ENCODE assay signal across 8 cellular contexts in genomic region chr7:70595741-70596574, GRCh38.
A peak's percentile ranks its signal among the peaks of the same experiment; 100 is the strongest.
DNase-seq lines count a peak whose midpoint lies in the region; ATAC-seq lines count a peak whose summit lies in the region.

No MANE protein-coding gene starts in this region.

- H3K79me2 ChIP-seq in trophoblast cell (ENCODE audit: control insufficient read depth, insufficient read depth, low read length, poor library complexity), result no peaks in the 10 kb centered on the region

- no peaks in the 10 kb centered on the region for H3K79me1 ChIP-seq in trophoblast cell (ENCODE audit: low read length)

- H3K9ac ChIP-seq in SK-N-MC (ENCODE audit: insufficient read length), result no peak overlapping the region
- no peak overlapping the region for H3K9ac ChIP-seq in trophoblast cell (ENCODE audit: low read length)

- no peak overlapping the region for H2AFZ ChIP-seq in trophoblast cell (ENCODE audit: insufficient read depth, low read length, poor library complexity)

- H3K23ac ChIP-seq in trophoblast cell (ENCODE audit: low read length), result no peak overlapping the region

- no peaks in the 10 kb centered on the region for H3K9me3 ChIP-seq in SK-N-MC (ENCODE audit: low read depth, low read length)
- H3K9me3 ChIP-seq in trophoblast cell (ENCODE audit: insufficient read depth, low read depth, low read length), result peaks cover 6% of the 10 kb centered on the region

- peaks cover 4 to 11% of the 10 kb centered on the region in 2 experiments for H3K4me1 ChIP-seq in trophoblast cell (ENCODE audit: control insufficient read depth in 1 of 2, insufficient read depth in 2 of 2, low read length in 2 of 2)

- no peak overlapping the region for H3K14ac ChIP-seq in trophoblast cell (ENCODE audit: low read length)

- H3K18ac ChIP-seq in trophoblast cell (ENCODE audit: low read length), result no peak overlapping the region

- no peak overlapping the region for H3K27ac ChIP-seq in SK-N-MC
- H3K27ac ChIP-seq in trophoblast cell (ENCODE audit: low read depth, low read length), result no peak overlapping the region

- peak; percentile 16 to 19 for DNase-seq in stimulated activated CD4-positive, alpha-beta T cell treated with anti-CD3 and anti-CD28 coated beads, Interleukin-2, amount 100 ng/mL, for 24 hours
- DNase-seq in stimulated activated CD4-positive, alpha-beta T cell treated with anti-CD3 and anti-CD28 coated beads, Interleukin-1b, Interleukin-23, amount 100 ng/mL, for 48 hours, result no peak
- no peak for DNase-seq in SK-N-MC (ENCODE audit: low read depth, low spot score)
- peak; percentile 42 for DNase-seq in germinal center (ENCODE audit: low spot score)
- no peak for DNase-seq in trophoblast cell
- DNase-seq in H4 (ENCODE audit: low spot score), result no peak

- no peak overlapping the region for H2BK120ac ChIP-seq in trophoblast cell (ENCODE audit: insufficient read depth, low read length, poor library complexity)

- H4K8ac ChIP-seq in trophoblast cell (ENCODE audit: low read depth, low read length), result no peak overlapping the region

- H3K4me2 ChIP-seq in trophoblast cell (ENCODE audit: low read length), result peak overlapping the region; percentile 80

- H3K36me3 ChIP-seq in SK-N-MC (ENCODE audit: insufficient read depth, low read length) (no peaks in the 10 kb centered on the region), trophoblast cell (ENCODE audit: control insufficient read depth in 1 of 2, insufficient read depth in 2 of 2, low read length in 2 of 2) (no peaks in the 10 kb centered on the region)

- ATAC-seq in HG02870 (IDR thresholded peaks at IDR 0.05; ENCODE audit: unreplicated experiment) (no peak), GM19463 (IDR thresholded peaks at IDR 0.05; ENCODE audit: unreplicated experiment) (no peak)

- H4K12ac ChIP-seq in trophoblast cell (ENCODE audit: low read depth, low read length), result no peak overlapping the region

- WGBS in trophoblast cell (ENCODE audit: extremely low coverage, insufficient coverage, insufficient read length), result no CpG with 5 or more reads among the region's 81 CpGs

- peak overlapping the region; percentile 58 for H3K4me3 ChIP-seq in SK-N-MC
- peak overlapping the region; percentile 60 for H3K4me3 ChIP-seq in trophoblast cell (ENCODE audit: low read depth, low read length)

- H3K4ac ChIP-seq in trophoblast cell (ENCODE audit: low read depth, low read length), result no peak overlapping the region

- no peak overlapping the region for H4K91ac ChIP-seq in trophoblast cell (ENCODE audit: low read depth, low read length)

- peaks cover 23% of the 10 kb centered on the region for H3K27me3 ChIP-seq in trophoblast cell (ENCODE audit: insufficient read depth, low read length)

- no peak overlapping the region for H2BK5ac ChIP-seq in trophoblast cell (ENCODE audit: low read depth, low read length, poor library complexity)

- H2AK5ac ChIP-seq in trophoblast cell (ENCODE audit: low read length), result no peak overlapping the region

- no peak overlapping the region for H2BK12ac ChIP-seq in trophoblast cell (ENCODE audit: low read length)

Comparison
In these comparisons a context has a peak if more than half of its experiments do, and no peak if none do; other contexts are left out.
1. DNase-seq: peak in stimulated activated CD4-positive, alpha-beta T cell treated with anti-CD3 and anti-CD28 coated beads, Interleukin-2, amount 100 ng/mL, for 24 hours (2 of 2) and germinal center (single experiment); none in stimulated activated CD4-positive, alpha-beta T cell treated with anti-CD3 and anti-CD28 coated beads, Interleukin-1b, Interleukin-23, amount 100 ng/mL, for 48 hours (single experiment), SK-N-MC (single experiment), trophoblast cell (0 of 2) and H4 (single experiment).